In genomic region chr11:85809881-85810280, GRCh38 we compare ENCODE assay signal across 8 cellular contexts. TPM values are rescaled to one million over a fixed set of nuclear protein-coding genes. Genes with fewer than 3 reads are reported as not detected.
DNase-seq lines count a peak whose midpoint lies in the region; ATAC-seq and TF ChIP-seq lines count a peak whose summit lies in the region.

No MANE protein-coding gene starts in this region.

- H3K9ac ChIP-seq in endodermal cell (ENCODE audit: extremely low read depth, low read length, poor library complexity, severe bottlenecking) (no peak overlapping the region), neural progenitor cell (no peak overlapping the region)

- DNase-seq in NCI-H2171 treated with DMSO at 0.1 percent for 48 hours (lab: John Stamatoyannopoulos, UW) (peak; percentile 26), NCI-H2171 (lab: John Stamatoyannopoulos, UW) (no peak), endodermal cell (peak; percentile 76), neural progenitor cell (ENCODE audit: low spot score) (peak; percentile 52), AG20443 (ENCODE audit: low spot score) (no peak)
- DNase-seq in activated CD4-positive, CD25-positive, alpha-beta regulatory T cell (lab: John Stamatoyannopoulos, UW): no peak

- no peaks in the 10 kb centered on the region for H3K79me2 ChIP-seq in neural progenitor cell (ENCODE audit: low read depth)

- no peaks in the 10 kb centered on the region for H3K27me3 Mint-ChIP-seq in T-helper 1 cell treated with Interleukin-12 subunit alpha and Interleukin-12 subunit beta and Interleukin-4 antibody, amounts not matched to agents 30 μg/mL and 1 μg/mL, for 36 hours (ENCODE audit: low read depth)
- H3K27me3 Mint-ChIP-seq in endodermal cell (ENCODE audit: insufficient read depth) (peaks cover 43% of the 10 kb centered on the region), neural progenitor cell (ENCODE audit: insufficient read depth, low read depth) (peaks cover 14% of the 10 kb centered on the region)

- H3K27ac ChIP-seq in endodermal cell (ENCODE audit: low read depth, low read length): no peak overlapping the region
- H3K27ac ChIP-seq in neural progenitor cell: no peak overlapping the region

- peak overlapping the region; percentile 82 for H3K27ac Mint-ChIP-seq in T-helper 1 cell treated with Interleukin-12 subunit alpha and Interleukin-12 subunit beta and Interleukin-4 antibody, amounts not matched to agents 30 μg/mL and 1 μg/mL, for 36 hours
- H3K27ac Mint-ChIP-seq in endodermal cell (no peak overlapping the region), neural progenitor cell (no peak overlapping the region)

- peaks cover 12% of the 10 kb centered on the region for H3F3A ChIP-seq in neural progenitor cell (ENCODE audit: low read depth)

- no peaks in the 10 kb centered on the region for H4K20me1 ChIP-seq in neural progenitor cell (ENCODE audit: low read depth)

- H3K4me3 ChIP-seq in endodermal cell (ENCODE audit: low read length): peak overlapping the region; percentile 78
- peak overlapping the region; percentile 55 for H3K4me3 ChIP-seq in neural progenitor cell

- peak; percentile 58 for TF ChIP-seq CTCF in endodermal cell (conservative IDR thresholded peaks at IDR 0.05)
- TF ChIP-seq CTCF in neural progenitor cell (IDR thresholded peaks at IDR 0.05): peak; percentile 28

- no peak for ATAC-seq in HG02798 (IDR thresholded peaks at IDR 0.05; ENCODE audit: poor library complexity, unreplicated experiment)

- 0 to 15% methylated on average over 2 to 4 of the region's 4 CpGs for WGBS in endodermal cell (ENCODE audit: insufficient coverage in 1 of 2, insufficient read length in 1 of 2), 2 experiments

- no peaks in the 10 kb centered on the region for H3K36me3 ChIP-seq in endodermal cell (ENCODE audit: control insufficient read depth, insufficient read depth, low read length)
- H3K36me3 ChIP-seq in neural progenitor cell: no peaks in the 10 kb centered on the region

- H3K4me1 Mint-ChIP-seq in T-helper 1 cell treated with Interleukin-12 subunit alpha and Interleukin-12 subunit beta and Interleukin-4 antibody, amounts not matched to agents 30 μg/mL and 1 μg/mL, for 36 hours (ENCODE audit: low read depth): peaks cover 49% of the 10 kb centered on the region
- H3K4me1 Mint-ChIP-seq in endodermal cell (peaks cover 3% of the 10 kb centered on the region), neural progenitor cell (peaks cover 18% of the 10 kb centered on the region)

- H3K27me3 ChIP-seq in endodermal cell (ENCODE audit: control insufficient read depth, insufficient read depth, low read length, poor library complexity, severe bottlenecking): peaks cover 42% of the 10 kb centered on the region
- peaks cover 41% of the 10 kb centered on the region for H3K27me3 ChIP-seq in neural progenitor cell

- no peaks in the 10 kb centered on the region for H3K9me3 ChIP-seq in endodermal cell (ENCODE audit: control insufficient read depth, low read length)
- no peaks in the 10 kb centered on the region for H3K9me3 ChIP-seq in neural progenitor cell (ENCODE audit: low read depth)

- H2AFZ ChIP-seq in neural progenitor cell (replicated peaks): no peak overlapping the region

- H3K36me3 Mint-ChIP-seq in T-helper 1 cell treated with Interleukin-12 subunit alpha and Interleukin-12 subunit beta and Interleukin-4 antibody, amounts not matched to agents 30 μg/mL and 1 μg/mL, for 36 hours (ENCODE audit: low read depth): peaks cover 14% of the 10 kb centered on the region
- H3K36me3 Mint-ChIP-seq in endodermal cell (ENCODE audit: low read depth) (no peaks in the 10 kb centered on the region), neural progenitor cell (no peaks in the 10 kb centered on the region)

- H3K4me3 Mint-ChIP-seq in T-helper 1 cell treated with Interleukin-12 subunit alpha and Interleukin-12 subunit beta and Interleukin-4 antibody, amounts not matched to agents 30 μg/mL and 1 μg/mL, for 36 hours: peak overlapping the region; percentile 93
- H3K4me3 Mint-ChIP-seq in endodermal cell (peak overlapping the region; percentile 61), neural progenitor cell (peak overlapping the region; percentile 84)

- H3K4me1 ChIP-seq in endodermal cell (ENCODE audit: control insufficient read depth, insufficient read depth, low read length) (no peaks in the 10 kb centered on the region), neural progenitor cell (peaks cover 5% of the 10 kb centered on the region)

- peak overlapping the region; percentile 87 for H3K4me2 ChIP-seq in neural progenitor cell

- H3K9me3 Mint-ChIP-seq in T-helper 1 cell treated with Interleukin-12 subunit alpha and Interleukin-12 subunit beta and Interleukin-4 antibody, amounts not matched to agents 30 μg/mL and 1 μg/mL, for 36 hours: no peaks in the 10 kb centered on the region
- H3K9me3 Mint-ChIP-seq in endodermal cell: no peaks in the 10 kb centered on the region
- no peaks in the 10 kb centered on the region for H3K9me3 Mint-ChIP-seq in neural progenitor cell

RNA-seq across cellular contexts. Expression of gene SYTL2, which starts 1.1 kb away (rescaled TPM):
- total RNA-seq in endodermal cell: 1 to 10 TPM; 1.7 to 3.4 TPM
- polyA plus RNA-seq in endodermal cell (2013, experiment 1 of 2): 11.5 TPM
- 11.2 TPM for polyA plus RNA-seq in endodermal cell (2013, experiment 2 of 2)
- 26.4 and 34.1 TPM in 2 replicates for total RNA-seq in neural progenitor cell (ENCODE audit: low replicate concordance)

RNA-seq across cellular contexts. Expression of gene CCDC83, which starts 45.3 kb away (rescaled TPM):
- total RNA-seq in endodermal cell: not detected
- not detected for polyA plus RNA-seq in endodermal cell (2013, experiment 1 of 2)
- not detected for polyA plus RNA-seq in endodermal cell (2013, experiment 2 of 2)
- total RNA-seq in neural progenitor cell (ENCODE audit: low replicate concordance): 0.06 TPM in 1 of 2 replicates, not detected in the other

Comparison
In these comparisons a context has a peak if more than half of its experiments do, and no peak if none do; other contexts are left out.
1. DNase-seq: peak in NCI-H2171 treated with DMSO at 0.1 percent for 48 hours (single experiment), endodermal cell (single experiment) and neural progenitor cell (single experiment); none in NCI-H2171 (single experiment), activated CD4-positive, CD25-positive, alpha-beta regulatory T cell (0 of 4) and AG20443 (single experiment).
2. Peak in every context shown above with its lines, with median percentiles within 50 percentile points of each other: H3K4me3 Mint-ChIP-seq.